Comparison of ENCODE assay signal across 8 cellular contexts in genomic region chr17:48054238-48055185, GRCh38. TPM values are rescaled to one million over a fixed set of nuclear protein-coding genes. Genes with fewer than 3 reads are reported as not detected.
DNase-seq lines count a peak whose midpoint lies in the region; ATAC-seq and TF ChIP-seq lines count a peak whose summit lies in the region.

No MANE protein-coding gene starts in this region.

- TF ChIP-seq POLR2A in lower leg skin (IDR thresholded peaks at IDR 0.05) = no peak

- peak; percentile 72 for DNase-seq in DMS 273 (lab: John Stamatoyannopoulos, UW; ENCODE audit: unreplicated experiment)
- no peak for DNase-seq in DMS 273 treated with DMSO at 0.1 percent for 48 hours (lab: John Stamatoyannopoulos, UW)
- DNase-seq in NCI-H748 treated with DMSO at 0.1 percent for 48 hours (lab: John Stamatoyannopoulos, UW) = peak; percentile 58
- DNase-seq in dorsolateral prefrontal cortex = peak; percentile 39 to 93 (median 87)
- DNase-seq in lower leg skin (ENCODE audit: low spot score in 2 of 2) = peak; percentile 81 to 91
- no peak for DNase-seq in thoracic aorta (ENCODE audit: low spot score)
- no peak for DNase-seq in stimulated activated CD4-positive, alpha-beta T cell treated with anti-CD3 and anti-CD28 coated beads, Interleukin-2, amount 100 ng/mL, for 24 hours
- DNase-seq in NCI-H774 (lab: John Stamatoyannopoulos, UW) = no peak

- intact Hi-C loops in dorsolateral prefrontal cortex (cut with DNase I) = no loop called here
- intact Hi-C loops in lower leg skin (cut with DNase I; ENCODE audit: low total_unique reads) = no loop called here

- TF ChIP-seq CTCF in dorsolateral prefrontal cortex (IDR thresholded peaks at IDR 0.05 in 54 of 56, conservative IDR thresholded peaks at IDR 0.05 in 2 of 56; ENCODE audit: low read depth in 1 of 56, partially characterized antibody in 56 of 56) (no peak), lower leg skin (IDR thresholded peaks at IDR 0.05) (no peak), thoracic aorta (IDR thresholded peaks at IDR 0.05) (no peak)

- peaks cover 50 to 67% of the 10 kb centered on the region in 2 donors for H3K4me1 ChIP-seq in thoracic aorta (ENCODE audit: control insufficient read depth in 1 of 2, low read depth in 2 of 2)

- no peak for ATAC-seq in thoracic aorta (ENCODE audit: insufficient number of reproducible peaks, low FRiP score, low read depth)

- H3K36me3 ChIP-seq in thoracic aorta = peaks cover 37% of the 10 kb centered on the region

- 26 to 29% methylated on average over 25 to 28 of the region's 34 CpGs for WGBS in lower leg skin, 2 donors

- H3K27ac ChIP-seq in dorsolateral prefrontal cortex (peak overlapping the region in 57 of 59 donors; percentile 58 to 99 (median 94)), thoracic aorta (peak overlapping the region; percentile 93 to 95)

- H3K27me3 ChIP-seq in dorsolateral prefrontal cortex (no peaks in the 10 kb centered on the region), thoracic aorta (replicated peaks; ENCODE audit: insufficient read depth) (no peaks in the 10 kb centered on the region)

- H3K9me3 ChIP-seq in thoracic aorta = no peaks in the 10 kb centered on the region

- peak overlapping the region in 58 of 59 donors; percentile 32 to 95 (median 60) for H3K4me3 ChIP-seq in dorsolateral prefrontal cortex
- H3K4me3 ChIP-seq in lower leg skin (ENCODE audit: low read depth, poor library complexity, severe bottlenecking) = no peak overlapping the region
- peak overlapping the region; percentile 88 for H3K4me3 ChIP-seq in thoracic aorta

RNA-seq across cellular contexts. Expression of gene NFE2L1, which starts 6.4 kb away (rescaled TPM):
- total RNA-seq in dorsolateral prefrontal cortex (100 to 1,000 TPM; 120 to 279 (median 205) TPM), lower leg skin (100 to 1,000 TPM in 3 of 4 donors, 10 to 100 TPM in 1; 97.2 to 158 (median 117) TPM), thoracic aorta (100 to 1,000 TPM; 131 to 155 TPM)

RNA-seq across cellular contexts. Expression of gene COPZ2, which starts 16.9 kb away (rescaled TPM):
- total RNA-seq in dorsolateral prefrontal cortex (10 to 100 TPM in 59 of 120 experiments, 1 to 10 TPM in 61; 3.8 to 22.7 (median 9.8) TPM), lower leg skin (10 to 100 TPM in 3 of 4 donors, 1 to 10 TPM in 1; 9.1 to 16.9 (median 12.9) TPM), thoracic aorta (10 to 100 TPM; 46.8 to 70.9 TPM)

RNA-seq across cellular contexts. Expression of gene CBX1, which starts 46.8 kb away (rescaled TPM):
- total RNA-seq in dorsolateral prefrontal cortex (10 to 100 TPM; 57.5 to 92.2 (median 74.2) TPM), lower leg skin (10 to 100 TPM; 23.2 to 33.5 (median 25.6) TPM), thoracic aorta (10 to 100 TPM; 35.7 to 36.1 TPM)

RNA-seq across cellular contexts. Expression of gene SNX11, which starts 53.1 kb away (rescaled TPM):
- total RNA-seq in dorsolateral prefrontal cortex = 10 to 100 TPM; 16.4 to 41.4 (median 27.4) TPM
- 10 to 100 TPM; 11.1 to 15.7 (median 13.0) TPM for total RNA-seq in lower leg skin
- 10 to 100 TPM; 12.0 to 15.4 TPM for total RNA-seq in thoracic aorta

Comparison
In these comparisons a context has a peak if more than half of its experiments do, and no peak if none do; other contexts are left out.
1. DNase-seq: peak in DMS 273 (single experiment), NCI-H748 treated with DMSO at 0.1 percent for 48 hours (single experiment), dorsolateral prefrontal cortex (10 of 10) and lower leg skin (2 of 2); none in DMS 273 treated with DMSO at 0.1 percent for 48 hours (single experiment), thoracic aorta (single experiment), stimulated activated CD4-positive, alpha-beta T cell treated with anti-CD3 and anti-CD28 coated beads, Interleukin-2, amount 100 ng/mL, for 24 hours (0 of 2) and NCI-H774 (single experiment).